9 cellular contexts compared by ENCODE assay signal in genomic region chr11:6602096-6602940, GRCh38. TPM values are rescaled to one million over a fixed set of nuclear protein-coding genes. Genes with fewer than 3 reads are reported as not detected.
DNase-seq lines count a peak whose midpoint lies in the region; ATAC-seq, FAIRE-seq and TF ChIP-seq lines count a peak whose summit lies in the region.
"Had no signal": no experiment of that assay in that cellular context is flagged by ENCODE, and none has a peak within 500 bp of the region (broad histone marks: within the 10 kb centered on the region; RNA-seq: fewer than 3 reads in every experiment).

No MANE protein-coding gene starts in this region.

- no peak overlapping the region for H3K27ac Mint-ChIP-seq in natural killer cell treated with Interleukin-12 subunit alpha and Interleukin-12 subunit beta and Interleukin-15 and Interleukin-18, amount 100 ng/mL, for 72 hours
- no peak overlapping the region for H3K27ac Mint-ChIP-seq in progenitor cell of endocrine pancreas
- no peak overlapping the region for H3K27ac Mint-ChIP-seq in HFFc6

- H3K23me2 ChIP-seq in H1 (ENCODE audit: low read depth, low read length), result peaks cover 16% of the 10 kb centered on the region

- TF ChIP-seq POLR2A in H1 (IDR thresholded peaks at IDR 0.05; ENCODE audit: control extremely low read depth in 1 of 2, low read depth in 2 of 2, low read length in 2 of 2), result no peak

- H3K4ac ChIP-seq in H1 (replicated peaks; ENCODE audit: insufficient read length, low read depth, low read length), result no peak overlapping the region

- CTCF ChIA-PET in H1 (lab: Charles Lee; ENCODE audit: partially characterized antibody), result interaction anchor here (0.9 to 4.1 kb wide), 8 partner anchors 8 to 224 kb away, joined by 3 to 23 read pairs (median 4); partner anchors contain the start of gene TAF10

- no peak for FAIRE-seq in H1 (lab: Jason Lieb, UNC)

- no peak overlapping the region for H3K14ac ChIP-seq in H1 (ENCODE audit: insufficient read length)

- 82% methylated on average over 7 of the region's 7 CpGs; no CpG with 5 or more reads in 1 of the 2 experiments for WGBS in H1 (ENCODE audit: extremely low coverage in 1 of 2, insufficient coverage in 1 of 2, insufficient read length in 1 of 2, insufficient replicate concordance in 2 of 2, low coverage in 1 of 2, low lambda C conversion rate in 2 of 2, missing lambda C conversion rate in 1 of 2), 2 experiments

- peaks cover 20 to 37% of the 10 kb centered on the region in 2 donors for H3K4me1 Mint-ChIP-seq in natural killer cell treated with Interleukin-12 subunit alpha and Interleukin-12 subunit beta and Interleukin-15 and Interleukin-18, amount 100 ng/mL, for 72 hours (ENCODE audit: low read depth in 2 of 2)
- H3K4me1 Mint-ChIP-seq in progenitor cell of endocrine pancreas (ENCODE audit: low read depth) (peaks cover 25% of the 10 kb centered on the region), HFFc6 (ENCODE audit: low read depth) (peaks cover 11% of the 10 kb centered on the region)

- no peaks in the 10 kb centered on the region for H3K9me3 Mint-ChIP-seq in natural killer cell treated with Interleukin-12 subunit alpha and Interleukin-12 subunit beta and Interleukin-15 and Interleukin-18, amount 100 ng/mL, for 72 hours
- no peaks in the 10 kb centered on the region for H3K9me3 Mint-ChIP-seq in progenitor cell of endocrine pancreas (ENCODE audit: low read depth)
- no peaks in the 10 kb centered on the region for H3K9me3 Mint-ChIP-seq in HFFc6
- H3K9me3 Mint-ChIP-seq: neural crest cell had no signal

- no peak overlapping the region for H4K8ac ChIP-seq in H1 (ENCODE audit: extremely low read depth, insufficient read depth, low read length)

- H3K4me2 ChIP-seq in Karpas-422 (ENCODE audit: low read depth, low read length, poor library complexity, severe bottlenecking) (peak overlapping the region; percentile 96), H1 (ENCODE audit: insufficient read depth in 1 of 2, low read depth in 2 of 2, low read length in 2 of 2) (peak overlapping the region; percentile 83 to 97)

- H3K9ac ChIP-seq in Karpas-422 (ENCODE audit: low read length) (peak overlapping the region; percentile 90), H1 (replicated peaks in 1 of 4; ENCODE audit: extremely low read depth in 1 of 4, low read depth in 3 of 4, low read length in 3 of 4) (peak overlapping the region in 2 of 4 experiments; percentile 12 to 64; a peak in 4 of 7 replicates)

- peaks cover 23% of the 10 kb centered on the region for H3K36me3 ChIP-seq in BE2C
- peaks cover 23% of the 10 kb centered on the region; the same call in 1 of the 2 replicates for H3K36me3 ChIP-seq in Karpas-422 (ENCODE audit: insufficient read depth, low read length)
- peaks cover 3 to 19% (median 9%) of the 10 kb centered on the region in 4 experiments; a peak in 7 of 8 replicates for H3K36me3 ChIP-seq in H1 (ENCODE audit: control insufficient read depth in 2 of 4, insufficient read depth in 4 of 4, low read length in 3 of 4)

- peak overlapping the region; percentile 85 for H3K4me3 ChIP-seq in BE2C (ENCODE audit: low read depth, low read length)
- peak overlapping the region; percentile 96 for H3K4me3 ChIP-seq in Karpas-422 (ENCODE audit: low read length)
- H3K4me3 ChIP-seq in H1 (ENCODE audit: extremely low read depth in 1 of 4, insufficient read depth in 2 of 4, low read depth in 3 of 4, low read length in 4 of 4), result peak overlapping the region; percentile 79 to 99 (median 93)

- no peak overlapping the region for H2BK5ac ChIP-seq in H1 (ENCODE audit: low read depth, low read length)

- TF ChIP-seq CTCF in BE2C (IDR thresholded peaks at IDR 0.05; ENCODE audit: low read depth, low read length), result no peak
- no peak for TF ChIP-seq CTCF in H1 (IDR thresholded peaks at IDR 0.05; ENCODE audit: control extremely low read depth in 1 of 3, insufficient read depth in 1 of 3, low read depth in 1 of 3, low read length in 3 of 3)
- TF ChIP-seq CTCF in progenitor cell of endocrine pancreas (IDR thresholded peaks at IDR 0.05; ENCODE audit: unreplicated experiment), result no peak
- no peak for TF ChIP-seq CTCF in HFFc6 (IDR thresholded peaks at IDR 0.05)

- no peak overlapping the region for H2BK20ac ChIP-seq in H1 (ENCODE audit: low read length)

- H3K27ac ChIP-seq in Karpas-422 (ENCODE audit: low read length), result peak overlapping the region; percentile 20; the same call in 1 of the 2 replicates
- no peak overlapping the region for H3K27ac ChIP-seq in H1 (ENCODE audit: low read depth, low read length)

- peaks cover 5% of the 10 kb centered on the region for H3K4me1 ChIP-seq in BE2C
- peaks cover 40% of the 10 kb centered on the region for H3K4me1 ChIP-seq in Karpas-422 (ENCODE audit: low read length)
- peaks cover 5 to 17% (median 8%) of the 10 kb centered on the region in 4 experiments; a peak in 6 of 7 replicates for H3K4me1 ChIP-seq in H1 (replicated peaks in 1 of 4; ENCODE audit: control insufficient read depth in 3 of 4, insufficient read depth in 4 of 4, low read length in 3 of 4)

- H3K36me3 Mint-ChIP-seq in natural killer cell treated with Interleukin-12 subunit alpha and Interleukin-12 subunit beta and Interleukin-15 and Interleukin-18, amount 100 ng/mL, for 72 hours, result peaks cover 25% of the 10 kb centered on the region
- H3K36me3 Mint-ChIP-seq in progenitor cell of endocrine pancreas (ENCODE audit: insufficient read depth) (peaks cover 11% of the 10 kb centered on the region), HFFc6 (ENCODE audit: low read depth) (peaks cover 29% of the 10 kb centered on the region)

- H4K91ac ChIP-seq in H1 (replicated peaks; ENCODE audit: insufficient read length, low read length), result no peak overlapping the region

- H3K79me2 ChIP-seq in Karpas-422 (ENCODE audit: low read length) (peaks cover 92% of the 10 kb centered on the region), H1 (ENCODE audit: control insufficient read depth in 1 of 2, insufficient read depth in 2 of 2, low read length in 2 of 2) (peaks cover 3 to 37% of the 10 kb centered on the region in 2 experiments)

- H3K79me1 ChIP-seq in H1 (ENCODE audit: low read depth, low read length), result peaks cover 8% of the 10 kb centered on the region

- no peak overlapping the region for H3K18ac ChIP-seq in H1 (ENCODE audit: extremely low read depth, low read length)

- no peak overlapping the region for H2BK120ac ChIP-seq in H1 (replicated peaks; ENCODE audit: low read depth, low read length)

- H2BK15ac ChIP-seq in H1 (ENCODE audit: low read length), result no peak overlapping the region

- POLR2A ChIA-PET in H1 (lab: Charles Lee; ENCODE audit: partially characterized antibody), result interaction anchor here (0.6 to 2.1 kb wide), 7 partner anchors 8 to 176 kb away, joined by 3 to 7 read pairs (median 5); partner anchors contain the start of genes TAF10 and TPP1

- no peak for TF ChIP-seq EP300 in H1 (IDR thresholded peaks at IDR 0.05; ENCODE audit: borderline replicate concordance in 1 of 2, low read depth in 2 of 2, low read length in 2 of 2)

- no peak overlapping the region for H2AK5ac ChIP-seq in H1 (ENCODE audit: low read depth, low read length)

- no peak overlapping the region for H3K4me3 Mint-ChIP-seq in natural killer cell treated with Interleukin-12 subunit alpha and Interleukin-12 subunit beta and Interleukin-15 and Interleukin-18, amount 100 ng/mL, for 72 hours
- H3K4me3 Mint-ChIP-seq in progenitor cell of endocrine pancreas (ENCODE audit: low read depth) (no peak overlapping the region), HFFc6 (no peak overlapping the region)
- H3K4me3 Mint-ChIP-seq: neural crest cell had no signal

- ATAC-seq in natural killer cell treated with Interleukin-12 subunit alpha and Interleukin-12 subunit beta and Interleukin-15 and Interleukin-18, amount 100 ng/mL, for 72 hours, result no peak

- H3K9me2 ChIP-seq in Karpas-422 (replicated peaks; ENCODE audit: insufficient read depth, low read length), result no peaks in the 10 kb centered on the region

- H2AFZ ChIP-seq in Karpas-422 (ENCODE audit: low read length) (no peak overlapping the region), H1 (ENCODE audit: low read length) (no peak overlapping the region)

- DNase-seq in BE2C (no peak), Karpas-422 (no peak), H1 (ENCODE audit: low read depth in 1 of 2, low spot score in 2 of 2) (peak in 1 of 2 experiments; percentile 17), NCI-H1436 (lab: John Stamatoyannopoulos, UW) (no peak), progenitor cell of endocrine pancreas (ENCODE audit: low spot score, unreplicated experiment) (no peak), HFFc6 (no peak), AML-193 (lab: John Stamatoyannopoulos, UW) (no peak)
- DNase-seq in natural killer cell treated with Interleukin-12 subunit alpha and Interleukin-12 subunit beta and Interleukin-15 and Interleukin-18, amount 100 ng/mL, for 72 hours (ENCODE audit: low spot score), result peak; percentile 22

- H3K23ac ChIP-seq in H1 (ENCODE audit: insufficient read length), result no peak overlapping the region

- no peak overlapping the region for H3K56ac ChIP-seq in H1 (replicated peaks; ENCODE audit: insufficient read length, low read depth, low read length)

- no peaks in the 10 kb centered on the region for H3K9me3 ChIP-seq in BE2C
- no peaks in the 10 kb centered on the region for H3K9me3 ChIP-seq in Karpas-422 (ENCODE audit: low read length)
- no peaks in the 10 kb centered on the region for H3K9me3 ChIP-seq in H1 (ENCODE audit: insufficient read depth in 2 of 2, low read depth in 1 of 2, low read length in 1 of 2)

- H4K20me1 ChIP-seq in Karpas-422 (ENCODE audit: insufficient read depth, low read depth, low read length) (peaks cover 19% of the 10 kb centered on the region; the same call in 1 of the 2 replicates), H1 (replicated peaks in 1 of 2; ENCODE audit: control insufficient read depth in 1 of 2, insufficient read depth in 2 of 2, low read length in 2 of 2) (peaks cover 0 to 7% of the 10 kb centered on the region in 2 experiments)

- H3K27me3 ChIP-seq in BE2C (no peaks in the 10 kb centered on the region), Karpas-422 (ENCODE audit: low read length) (no peaks in the 10 kb centered on the region), H1 (replicated peaks in 1 of 4; ENCODE audit: control insufficient read depth in 3 of 4, extremely low read depth in 1 of 4, insufficient read depth in 3 of 4, low read length in 3 of 4) (no peaks in the 10 kb centered on the region)

- TF ChIP-seq RAD21 in H1 (IDR thresholded peaks at IDR 0.05 in 1 of 2, conservative IDR thresholded peaks at IDR 0.05 in 1 of 2; ENCODE audit: low read depth in 2 of 2, low read length in 2 of 2), result no peak

- H2BK12ac ChIP-seq in H1 (ENCODE audit: low read depth, low read length), result no peak overlapping the region

- H4K5ac ChIP-seq in H1 (ENCODE audit: insufficient read length, low read depth, low read length), result no peak overlapping the region

- H3K27me3 Mint-ChIP-seq in natural killer cell treated with Interleukin-12 subunit alpha and Interleukin-12 subunit beta and Interleukin-15 and Interleukin-18, amount 100 ng/mL, for 72 hours, result no peaks in the 10 kb centered on the region
- H3K27me3 Mint-ChIP-seq in progenitor cell of endocrine pancreas, result no peaks in the 10 kb centered on the region
- no peaks in the 10 kb centered on the region; the same call in 1 of the 2 replicates for H3K27me3 Mint-ChIP-seq in HFFc6 (ENCODE audit: insufficient read depth)

RNA-seq across cellular contexts. Expression of gene RRP8, which starts 1.1 kb away (rescaled TPM):
- polyA plus RNA-seq in BE2C (2012; ENCODE audit: insufficient read depth, insufficient read length, low read depth), result 30.2 TPM
- total RNA-seq in Karpas-422 (2014; rRNA removed; shearing (Covaris generic); ENCODE audit: low replicate concordance), result 10.8 and 22.9 TPM in 2 replicates
- 14.9 and 15.4 TPM in 2 replicates for total RNA-seq in H1 (2021; fragmentation: NEBNext Ultra II Directional; extraction: Animal tissue kit (Norgen Biotek cat#: 25700))
- polyA plus RNA-seq in H1 (2011; rRNA removed), result 3.6 and 4.2 TPM in 2 replicates
- 4.0 TPM for polyA plus RNA-seq in H1 (2011; cell fraction: cytosol; rRNA removed)
- 7.9 TPM for polyA plus RNA-seq in H1 (2011; cell fraction: nucleus; rRNA removed)
- polyA plus RNA-seq in H1 (2012, experiment 1 of 2), result 10.3 to 11.8 TPM (median 10.6 TPM) in 4 replicates
- polyA plus RNA-seq in H1 (2012, experiment 2 of 2), result 16.3 TPM
- 14.9 TPM for polyA plus RNA-seq in H1 (2013, experiment 1 of 2)
- 14.9 TPM for polyA plus RNA-seq in H1 (2013, experiment 2 of 2)
- polyA minus RNA-seq in H1 (2011; rRNA and poly(A)+ RNA removed), result 6.3 and 7.1 TPM in 2 replicates
- polyA minus RNA-seq in H1 (2011; cell fraction: cytosol; rRNA and poly(A)+ RNA removed), result 6.8 TPM
- 13.5 TPM for polyA minus RNA-seq in H1 (2011; cell fraction: nucleus; rRNA and poly(A)+ RNA removed)
- 10 to 100 TPM; 33.8 to 42.0 TPM for total RNA-seq in natural killer cell treated with Interleukin-12 subunit alpha and Interleukin-12 subunit beta and Interleukin-15 and Interleukin-18, amount 100 ng/mL, for 72 hours
- total RNA-seq in progenitor cell of endocrine pancreas, result 18.8 and 21.7 TPM in 2 replicates
- total RNA-seq in HFFc6 (2021; fragmentation: NEBNext Ultra II Directional; extraction: Animal tissue kit (Norgen Biotek cat#: 25700)), result 10 to 100 TPM; 18.5 to 26.7 (median 20.2) TPM

RNA-seq across cellular contexts. Expression of gene ILK, which starts 1.3 kb away (rescaled TPM):
- polyA plus RNA-seq in BE2C (2012; ENCODE audit: insufficient read depth, insufficient read length, low read depth), result 155 TPM
- total RNA-seq in Karpas-422 (2014; rRNA removed; shearing (Covaris generic); ENCODE audit: low replicate concordance), result 48.6 and 65.6 TPM in 2 replicates
- total RNA-seq in H1 (2021; fragmentation: NEBNext Ultra II Directional; extraction: Animal tissue kit (Norgen Biotek cat#: 25700)), result 91.4 and 103 TPM in 2 replicates
- polyA plus RNA-seq in H1 (2011; rRNA removed), result 117 and 132 TPM in 2 replicates
- polyA plus RNA-seq in H1 (2011; cell fraction: cytosol; rRNA removed), result 123 TPM
- 135 TPM for polyA plus RNA-seq in H1 (2011; cell fraction: nucleus; rRNA removed)
- polyA plus RNA-seq in H1 (2012, experiment 1 of 2), result 95.0 to 112 TPM (median 104 TPM) in 4 replicates
- 121 TPM for polyA plus RNA-seq in H1 (2012, experiment 2 of 2)
- polyA plus RNA-seq in H1 (2013, experiment 1 of 2), result 98.3 TPM
- polyA plus RNA-seq in H1 (2013, experiment 2 of 2), result 97.4 TPM
- polyA minus RNA-seq in H1 (2011; rRNA and poly(A)+ RNA removed), result 132 and 144 TPM in 2 replicates
- polyA minus RNA-seq in H1 (2011; cell fraction: cytosol; rRNA and poly(A)+ RNA removed), result 74.0 TPM
- 78.7 TPM for polyA minus RNA-seq in H1 (2011; cell fraction: nucleus; rRNA and poly(A)+ RNA removed)
- total RNA-seq in natural killer cell treated with Interleukin-12 subunit alpha and Interleukin-12 subunit beta and Interleukin-15 and Interleukin-18, amount 100 ng/mL, for 72 hours, result 100 to 1,000 TPM in 1 of 2 donors, 10 to 100 TPM in 1; 91.8 to 142 TPM
- 127 and 133 TPM in 2 replicates for total RNA-seq in progenitor cell of endocrine pancreas
- total RNA-seq in HFFc6 (2021; fragmentation: NEBNext Ultra II Directional; extraction: Animal tissue kit (Norgen Biotek cat#: 25700)), result 100 to 1,000 TPM; 195 to 245 (median 223) TPM

RNA-seq across cellular contexts. Expression of gene TAF10, which starts 9.7 kb away (rescaled TPM):
- polyA plus RNA-seq in BE2C (2012; ENCODE audit: insufficient read depth, insufficient read length, low read depth), result 218 TPM
- total RNA-seq in Karpas-422 (2014; rRNA removed; shearing (Covaris generic); ENCODE audit: low replicate concordance), result 158 and 192 TPM in 2 replicates
- total RNA-seq in H1 (2021; fragmentation: NEBNext Ultra II Directional; extraction: Animal tissue kit (Norgen Biotek cat#: 25700)), result 128 and 153 TPM in 2 replicates
- polyA plus RNA-seq in H1 (2011; rRNA removed), result 213 and 242 TPM in 2 replicates
- 166 TPM for polyA plus RNA-seq in H1 (2011; cell fraction: cytosol; rRNA removed)
- 334 TPM for polyA plus RNA-seq in H1 (2011; cell fraction: nucleus; rRNA removed)
- polyA plus RNA-seq in H1 (2012, experiment 1 of 2), result 232 to 283 TPM (median 269 TPM) in 4 replicates
- polyA plus RNA-seq in H1 (2012, experiment 2 of 2), result 61.1 TPM
- 237 TPM for polyA plus RNA-seq in H1 (2013, experiment 1 of 2)
- 233 TPM for polyA plus RNA-seq in H1 (2013, experiment 2 of 2)
- polyA minus RNA-seq in H1 (2011; rRNA and poly(A)+ RNA removed), result 83.0 and 89.5 TPM in 2 replicates
- polyA minus RNA-seq in H1 (2011; cell fraction: cytosol; rRNA and poly(A)+ RNA removed), result 58.3 TPM
- 50.7 TPM for polyA minus RNA-seq in H1 (2011; cell fraction: nucleus; rRNA and poly(A)+ RNA removed)
- total RNA-seq in natural killer cell treated with Interleukin-12 subunit alpha and Interleukin-12 subunit beta and Interleukin-15 and Interleukin-18, amount 100 ng/mL, for 72 hours, result 100 to 1,000 TPM; 118 to 152 TPM
- 148 and 160 TPM in 2 replicates for total RNA-seq in progenitor cell of endocrine pancreas
- 100 to 1,000 TPM; 148 to 205 (median 192) TPM for total RNA-seq in HFFc6 (2021; fragmentation: NEBNext Ultra II Directional; extraction: Animal tissue kit (Norgen Biotek cat#: 25700))

RNA-seq across cellular contexts. Expression of gene TPP1, which starts 16.9 kb away (rescaled TPM):
- 27.2 TPM for polyA plus RNA-seq in BE2C (2012; ENCODE audit: insufficient read depth, insufficient read length, low read depth)
- total RNA-seq in Karpas-422 (2014; rRNA removed; shearing (Covaris generic); ENCODE audit: low replicate concordance), result 41.5 and 45.5 TPM in 2 replicates
- 34.9 and 36.1 TPM in 2 replicates for total RNA-seq in H1 (2021; fragmentation: NEBNext Ultra II Directional; extraction: Animal tissue kit (Norgen Biotek cat#: 25700))
- polyA plus RNA-seq in H1 (2011; rRNA removed), result 58.4 and 77.5 TPM in 2 replicates
- polyA plus RNA-seq in H1 (2011; cell fraction: cytosol; rRNA removed), result 38.3 TPM
- 70.7 TPM for polyA plus RNA-seq in H1 (2011; cell fraction: nucleus; rRNA removed)
- 36.5 to 45.0 TPM (median 42.0 TPM) in 4 replicates for polyA plus RNA-seq in H1 (2012, experiment 1 of 2)
- 33.6 TPM for polyA plus RNA-seq in H1 (2012, experiment 2 of 2)
- 95.4 TPM for polyA plus RNA-seq in H1 (2013, experiment 1 of 2)
- polyA plus RNA-seq in H1 (2013, experiment 2 of 2), result 91.6 TPM
- 51.8 and 55.5 TPM in 2 replicates for polyA minus RNA-seq in H1 (2011; rRNA and poly(A)+ RNA removed)
- polyA minus RNA-seq in H1 (2011; cell fraction: cytosol; rRNA and poly(A)+ RNA removed), result 59.5 TPM
- 39.6 TPM for polyA minus RNA-seq in H1 (2011; cell fraction: nucleus; rRNA and poly(A)+ RNA removed)
- total RNA-seq in natural killer cell treated with Interleukin-12 subunit alpha and Interleukin-12 subunit beta and Interleukin-15 and Interleukin-18, amount 100 ng/mL, for 72 hours, result 10 to 100 TPM; 48.6 to 92.4 TPM
- 54.4 and 59.9 TPM in 2 replicates for total RNA-seq in progenitor cell of endocrine pancreas
- total RNA-seq in HFFc6 (2021; fragmentation: NEBNext Ultra II Directional; extraction: Animal tissue kit (Norgen Biotek cat#: 25700)), result 10 to 100 TPM; 50.1 to 61.7 (median 54.1) TPM

RNA-seq across cellular contexts. Expression of gene DCHS1, which starts 53.3 kb away (rescaled TPM):
- polyA plus RNA-seq in BE2C (2012; ENCODE audit: insufficient read depth, insufficient read length, low read depth), result 9.6 TPM
- total RNA-seq in Karpas-422 (2014; rRNA removed; shearing (Covaris generic); ENCODE audit: low replicate concordance), result 0.04 and 0.11 TPM in 2 replicates
- 10.5 and 11.3 TPM in 2 replicates for total RNA-seq in H1 (2021; fragmentation: NEBNext Ultra II Directional; extraction: Animal tissue kit (Norgen Biotek cat#: 25700))
- polyA plus RNA-seq in H1 (2011; rRNA removed), result 8.2 and 8.9 TPM in 2 replicates
- polyA plus RNA-seq in H1 (2011; cell fraction: cytosol; rRNA removed), result 3.2 TPM
- polyA plus RNA-seq in H1 (2011; cell fraction: nucleus; rRNA removed), result 15.6 TPM
- 3.9 to 8.0 TPM (median 7.0 TPM) in 4 replicates for polyA plus RNA-seq in H1 (2012, experiment 1 of 2)
- 5.8 TPM for polyA plus RNA-seq in H1 (2012, experiment 2 of 2)
- polyA plus RNA-seq in H1 (2013, experiment 1 of 2), result 7.3 TPM
- polyA plus RNA-seq in H1 (2013, experiment 2 of 2), result 5.6 TPM
- polyA minus RNA-seq in H1 (2011; rRNA and poly(A)+ RNA removed), result 16.6 and 19.1 TPM in 2 replicates
- 9.2 TPM for polyA minus RNA-seq in H1 (2011; cell fraction: cytosol; rRNA and poly(A)+ RNA removed)
- 13.0 TPM for polyA minus RNA-seq in H1 (2011; cell fraction: nucleus; rRNA and poly(A)+ RNA removed)
- 1 to 10 TPM in 1 of 2 donors, under 1 TPM in 1; 0.73 to 1.6 TPM for total RNA-seq in natural killer cell treated with Interleukin-12 subunit alpha and Interleukin-12 subunit beta and Interleukin-15 and Interleukin-18, amount 100 ng/mL, for 72 hours
- total RNA-seq in progenitor cell of endocrine pancreas, result 54.7 and 61.4 TPM in 2 replicates
- total RNA-seq in HFFc6 (2021; fragmentation: NEBNext Ultra II Directional; extraction: Animal tissue kit (Norgen Biotek cat#: 25700)), result 1 to 10 TPM; 1.4 to 2.8 (median 2.3) TPM
